Comparison of ENCODE assay signal across 18 cellular contexts in genomic region chr17:8892338-8892690, GRCh38. TPM values are rescaled to one million over a fixed set of nuclear protein-coding genes. Genes with fewer than 3 reads are reported as not detected.
DNase-seq lines count a peak whose midpoint lies in the region; ATAC-seq and TF ChIP-seq lines count a peak whose summit lies in the region.
"Had no signal": no experiment of that assay in that cellular context is flagged by ENCODE, and none has a peak within 500 bp of the region (broad histone marks: within the 10 kb centered on the region; RNA-seq: fewer than 3 reads in every experiment).

No MANE protein-coding gene starts in this region.

- no peaks in the 10 kb centered on the region for H3K27me3 Mint-ChIP-seq in activated naive CD4-positive, alpha-beta T cell treated with anti-CD3 and anti-CD28 coated beads, Interleukin-2, amount 50 U/mL, for 24 hours
- H3K27me3 Mint-ChIP-seq in activated CD8-positive, alpha-beta T cell treated with anti-CD3 and anti-CD28 coated beads for 36 hours: no peaks in the 10 kb centered on the region
- H3K27me3 Mint-ChIP-seq: activated naive CD8-positive, alpha-beta T cell treated with anti-CD3 and anti-CD28 coated beads, Interleukin-2, amount 10 ng/mL, durations not matched to agents 7 days and 5 days had no signal

- no peaks in the 10 kb centered on the region for H3K79me1 ChIP-seq in mesenchymal stem cell (replicated peaks; ENCODE audit: low read length, poor library complexity, severe bottlenecking)

- H3K4me1 ChIP-seq in mesenchymal stem cell (ENCODE audit: control insufficient read depth, insufficient read depth, low read depth, low read length): peaks cover 9% of the 10 kb centered on the region
- H3K4me1 ChIP-seq: BE2C, vagina had no signal

- TF ChIP-seq CTCF in activated CD8-positive, alpha-beta T cell treated with anti-CD3 and anti-CD28 coated beads for 36 hours (IDR thresholded peaks at IDR 0.05): no peak

- H2AK5ac ChIP-seq in mesenchymal stem cell (ENCODE audit: low read length, severe bottlenecking): no peak overlapping the region

- H4K91ac ChIP-seq in mesenchymal stem cell (ENCODE audit: low read length): no peak overlapping the region

- H3K9ac ChIP-seq in mesenchymal stem cell (ENCODE audit: low read length): no peak overlapping the region

- no peak overlapping the region for H2BK5ac ChIP-seq in mesenchymal stem cell (ENCODE audit: low read depth, low read length, poor library complexity, severe bottlenecking)

- 76% methylated on average over 6 of the region's 6 CpGs for WGBS in mesenchymal stem cell

- H2BK12ac ChIP-seq in mesenchymal stem cell (ENCODE audit: low read length in 2 of 2): no peak overlapping the region

- CTCF ChIA-PET in activated CD8-positive, alpha-beta T cell treated with anti-CD3 and anti-CD28 coated beads for 36 hours (lab: Charles Lee): interaction anchor here (0.5 to 1.6 kb wide), 4 partner anchors 60 to 109 kb away, joined by 3 read pairs; no protein-coding TSS in a partner anchor

- no peak overlapping the region for H2AFZ ChIP-seq in mesenchymal stem cell (ENCODE audit: low read depth, low read length)

- H3K23ac ChIP-seq in mesenchymal stem cell (ENCODE audit: low read length in 2 of 2): no peak overlapping the region

- no peak overlapping the region for H3K4me3 Mint-ChIP-seq in activated naive CD4-positive, alpha-beta T cell treated with anti-CD3 and anti-CD28 coated beads, Interleukin-2, amount 50 U/mL, for 24 hours
- no peak overlapping the region for H3K4me3 Mint-ChIP-seq in activated CD8-positive, alpha-beta T cell treated with anti-CD3 and anti-CD28 coated beads for 36 hours
- H3K4me3 Mint-ChIP-seq: activated naive CD8-positive, alpha-beta T cell treated with anti-CD3 and anti-CD28 coated beads, Interleukin-2, amount 10 ng/mL, durations not matched to agents 7 days and 5 days had no signal

- peaks cover 11 to 53% of the 10 kb centered on the region in 2 experiments for H3K27me3 ChIP-seq in mesenchymal stem cell (ENCODE audit: control insufficient read depth in 1 of 2, insufficient read depth in 1 of 2, low read length in 2 of 2)
- H3K27me3 ChIP-seq: BE2C, vagina had no signal

- no peak overlapping the region for H3K27ac ChIP-seq in mesenchymal stem cell (ENCODE audit: low read length, poor library complexity, severe bottlenecking)
- H3K27ac ChIP-seq: heart right ventricle, vagina had no signal

- peaks cover 9% of the 10 kb centered on the region for H3K36me3 Mint-ChIP-seq in activated naive CD4-positive, alpha-beta T cell treated with anti-CD3 and anti-CD28 coated beads, Interleukin-2, amount 50 U/mL, for 24 hours
- H3K36me3 Mint-ChIP-seq in activated CD8-positive, alpha-beta T cell treated with anti-CD3 and anti-CD28 coated beads for 36 hours (ENCODE audit: low read depth): peaks cover 43% of the 10 kb centered on the region

- no peaks in the 10 kb centered on the region for H3K9me3 ChIP-seq in mesenchymal stem cell (ENCODE audit: control insufficient read depth, low read length)
- H3K9me3 ChIP-seq: BE2C, heart right ventricle, vagina had no signal

- intact Hi-C loops in activated CD8-positive, alpha-beta T cell treated with anti-CD3 and anti-CD28 coated beads for 36 hours (cut with micrococcal nuclease): no loop called here
- intact Hi-C loops in left ventricle myocardium superior (cut with micrococcal nuclease): loop anchor here (10.0 kb wide), 2 partner anchors 88 to 478 kb away; no protein-coding TSS in a partner anchor

- H3K4me1 Mint-ChIP-seq in activated naive CD4-positive, alpha-beta T cell treated with anti-CD3 and anti-CD28 coated beads, Interleukin-2, amount 50 U/mL, for 24 hours: peaks cover 40% of the 10 kb centered on the region
- H3K4me1 Mint-ChIP-seq in activated CD8-positive, alpha-beta T cell treated with anti-CD3 and anti-CD28 coated beads for 36 hours (ENCODE audit: low read depth): peaks cover 44% of the 10 kb centered on the region

- H3K14ac ChIP-seq in mesenchymal stem cell (ENCODE audit: low read length in 2 of 2): no peak overlapping the region

- POLR2A ChIA-PET in activated CD8-positive, alpha-beta T cell treated with anti-CD3 and anti-CD28 coated beads for 36 hours (lab: Charles Lee): no interaction called here

- peak overlapping the region; percentile 77 for H3K27ac Mint-ChIP-seq in activated naive CD4-positive, alpha-beta T cell treated with anti-CD3 and anti-CD28 coated beads, Interleukin-2, amount 50 U/mL, for 24 hours
- H3K27ac Mint-ChIP-seq in activated CD8-positive, alpha-beta T cell treated with anti-CD3 and anti-CD28 coated beads for 36 hours: peak overlapping the region; percentile 44
- H3K27ac Mint-ChIP-seq: activated naive CD8-positive, alpha-beta T cell treated with anti-CD3 and anti-CD28 coated beads, Interleukin-2, amount 10 ng/mL, durations not matched to agents 7 days and 5 days; H9 had no signal

- H3K36me3 ChIP-seq in mesenchymal stem cell (ENCODE audit: control insufficient read depth in 1 of 2, insufficient read depth in 2 of 2, low read depth in 1 of 2, low read length in 2 of 2): no peaks in the 10 kb centered on the region
- H3K36me3 ChIP-seq: BE2C, vagina had no signal

- H3K9me3 Mint-ChIP-seq in activated naive CD4-positive, alpha-beta T cell treated with anti-CD3 and anti-CD28 coated beads, Interleukin-2, amount 50 U/mL, for 24 hours: no peaks in the 10 kb centered on the region
- no peaks in the 10 kb centered on the region for H3K9me3 Mint-ChIP-seq in activated CD8-positive, alpha-beta T cell treated with anti-CD3 and anti-CD28 coated beads for 36 hours
- H3K9me3 Mint-ChIP-seq: activated naive CD8-positive, alpha-beta T cell treated with anti-CD3 and anti-CD28 coated beads, Interleukin-2, amount 10 ng/mL, durations not matched to agents 7 days and 5 days; H9 had no signal

- H3K4me3 ChIP-seq in mesenchymal stem cell (ENCODE audit: insufficient read depth in 1 of 2, low read depth in 1 of 2, low read length in 2 of 2): no peak overlapping the region
- H3K4me3 ChIP-seq: heart right ventricle, vagina had no signal

- no peak overlapping the region for H3K4me2 ChIP-seq in mesenchymal stem cell (ENCODE audit: low read length, poor library complexity, severe bottlenecking)

- no peak for DNase-seq in activated naive CD4-positive, alpha-beta T cell treated with anti-CD3 and anti-CD28 coated beads, Interleukin-2, amount 50 U/mL, for 16 hours
- no peak for DNase-seq in activated CD8-positive, alpha-beta T cell treated with anti-CD3 and anti-CD28 coated beads for 36 hours
- no peak for DNase-seq in NAMALWA (ENCODE audit: low spot score)
- no peak for DNase-seq in left ventricle myocardium superior
- no peak for DNase-seq in mesenchymal stem cell
- no peak for DNase-seq in DMS79 treated with DMSO at 0.1 percent for 48 hours (lab: John Stamatoyannopoulos, UW)
- DNase-seq: activated naive CD8-positive, alpha-beta T cell treated with anti-CD3 and anti-CD28 coated beads, Interleukin-2, amount 10 ng/mL, durations not matched to agents 7 days and 5 days; BE2C; H9; heart right ventricle; midbrain; NCI-H1048; NCI-H774; retina; T1000 had no signal

- no peak overlapping the region for H4K8ac ChIP-seq in mesenchymal stem cell (ENCODE audit: low read length)

- ATAC-seq in HG02798 (IDR thresholded peaks at IDR 0.05; ENCODE audit: poor library complexity, unreplicated experiment): peak; percentile 57
- peak; percentile 19 for ATAC-seq in activated CD8-positive, alpha-beta T cell treated with anti-CD3 and anti-CD28 coated beads for 36 hours
- ATAC-seq in left ventricle myocardium superior: no peak
- ATAC-seq: heart right ventricle had no signal

- no peak overlapping the region for H2BK120ac ChIP-seq in mesenchymal stem cell (ENCODE audit: low read depth, low read length)

- H3K4ac ChIP-seq in mesenchymal stem cell (ENCODE audit: low read depth in 1 of 2, low read length in 2 of 2): no peak overlapping the region

- no peak overlapping the region for H3K18ac ChIP-seq in mesenchymal stem cell (ENCODE audit: low read depth in 1 of 2, low read length in 2 of 2)

- no peak overlapping the region for H2BK15ac ChIP-seq in mesenchymal stem cell (ENCODE audit: low read depth, poor library complexity, severe bottlenecking)

RNA-seq across cellular contexts. Expression of gene PIK3R6, which starts 24.8 kb away (rescaled TPM):
- 1 to 10 TPM; 3.8 to 3.9 TPM for total RNA-seq in activated CD8-positive, alpha-beta T cell treated with anti-CD3 and anti-CD28 coated beads for 36 hours
- total RNA-seq in left ventricle myocardium superior: 1.4 TPM
- polyA plus RNA-seq in mesenchymal stem cell (2013, experiment 1 of 2): not detected
- not detected for polyA plus RNA-seq in mesenchymal stem cell (2013, experiment 2 of 2)
- total RNA-seq: H9 had no signal
